In genomic region chr17:48609754-48610281, GRCh38 we compare ENCODE assay signal across 1 cellular context.
TF ChIP-seq lines count a peak whose summit lies in the region.

No MANE protein-coding gene starts in this region.

TF ChIP-seq in HepG2, 621 proteins besides CTCF, POLR2A, EP300 and RAD21:
- TF ChIP-seq ZNF704 (CRISPR knock-in tag; IDR thresholded peaks at IDR 0.05; ENCODE audit: borderline replicate concordance) (0 out of 2 replicates have a peak, but pooled peaks have one; percentile 11), ZNF3 (CRISPR knock-in tag; IDR thresholded peaks at IDR 0.05) (no peak), THAP9 (CRISPR knock-in tag; IDR thresholded peaks at IDR 0.05; ENCODE audit: borderline replicate concordance) (0 out of 2 replicates have a peak, but pooled peaks have one; percentile 12), ZNF549 (CRISPR knock-in tag; IDR thresholded peaks at IDR 0.05) (no peak)
